ENCODE assay signal across 20 cellular contexts in genomic region chr20:45211569-45212474, GRCh38. TPM values are rescaled to one million over a fixed set of nuclear protein-coding genes. Genes with fewer than 3 reads are reported as not detected.
"Had no signal": no experiment of that assay in that cellular context is flagged by ENCODE, and none has a peak within 500 bp of the region (broad histone marks: within the 10 kb centered on the region; RNA-seq: fewer than 3 reads in every experiment).

No MANE protein-coding gene starts in this region.

- H3K4me1 Mint-ChIP-seq: activated naive CD4-positive, alpha-beta T cell treated with anti-CD3 and anti-CD28 coated beads, Interleukin-2, amount 10 ng/mL, durations not matched to agents 7 days and 5 days had no signal

- H3K9me3 Mint-ChIP-seq: activated naive CD4-positive, alpha-beta T cell treated with anti-CD3 and anti-CD28 coated beads, Interleukin-2, amount 10 ng/mL, durations not matched to agents 7 days and 5 days; activated T-helper 2 cell treated with anti-CD3 and anti-CD28 coated beads, Interferon-gamma antibody, Interleukin-2, Interleukin-4, amounts not matched to agents 10 μg/mL and 5 μg/mL and 100 μg/mL, durations not matched to agents 14 hours and 24 hours and 36 hours; stimulated activated naive CD8-positive, alpha-beta T cell treated with anti-CD3 and anti-CD28 coated beads, Interleukin-15, Interleukin-2, amounts not matched to agents 100 ng/mL and 50 ng/mL, for 24 hours had no signal

- H3K36me3 Mint-ChIP-seq: activated naive CD4-positive, alpha-beta T cell treated with anti-CD3 and anti-CD28 coated beads, Interleukin-2, amount 10 ng/mL, durations not matched to agents 7 days and 5 days had no signal

- H3K4me3 ChIP-seq: heart left ventricle, lower lobe of right lung, spleen, suprapubic skin had no signal

- H3K4me1 ChIP-seq: heart left ventricle, lower lobe of right lung, spleen, suprapubic skin had no signal

- H3K4me3 Mint-ChIP-seq: activated naive CD4-positive, alpha-beta T cell treated with anti-CD3 and anti-CD28 coated beads, Interleukin-2, amount 10 ng/mL, durations not matched to agents 7 days and 5 days; stimulated activated naive CD8-positive, alpha-beta T cell treated with anti-CD3 and anti-CD28 coated beads, Interleukin-15, Interleukin-2, amounts not matched to agents 100 ng/mL and 50 ng/mL, for 24 hours had no signal

- H3K36me3 ChIP-seq: heart left ventricle, lower lobe of right lung, spleen, suprapubic skin had no signal

- DNase-seq: activated CD4-positive, CD25-positive, alpha-beta regulatory T cell treated with anti-CD3 and anti-CD28 coated beads, Interleukin-2, amount 50 U/mL, for 72 hours; activated naive CD4-positive, alpha-beta T cell treated with anti-CD3 and anti-CD28 coated beads, Interleukin-2, amount 10 ng/mL, durations not matched to agents 7 days and 5 days; dermis blood vessel endothelial cell; foreskin melanocyte; heart left ventricle; left cardiac atrium; lower lobe of right lung; spleen; T1000; trophoblast cell had no signal

- H3K27ac ChIP-seq: epithelial cell of prostate, heart left ventricle, lower lobe of right lung, spleen, suprapubic skin had no signal

- H3K27ac Mint-ChIP-seq: activated naive CD4-positive, alpha-beta T cell treated with anti-CD3 and anti-CD28 coated beads, Interleukin-2, amount 10 ng/mL, durations not matched to agents 7 days and 5 days; activated T-helper 2 cell treated with anti-CD3 and anti-CD28 coated beads, Interferon-gamma antibody, Interleukin-2, Interleukin-4, amounts not matched to agents 10 μg/mL and 5 μg/mL and 100 μg/mL, durations not matched to agents 14 hours and 24 hours and 36 hours; stimulated activated naive CD8-positive, alpha-beta T cell treated with anti-CD3 and anti-CD28 coated beads, Interleukin-15, Interleukin-2, amounts not matched to agents 100 ng/mL and 50 ng/mL, for 24 hours had no signal

- H3K9me3 ChIP-seq: heart left ventricle, lower lobe of right lung, spleen, suprapubic skin had no signal

RNA-seq across cellular contexts. Expression of gene SEMG1, which starts 5.0 kb away (rescaled TPM):
- total RNA-seq: activated T-helper 2 cell treated with anti-CD3 and anti-CD28 coated beads, Interferon-gamma antibody, Interleukin-2, Interleukin-4, amounts not matched to agents 10 μg/mL and 5 μg/mL and 100 μg/mL, durations not matched to agents 14 hours and 24 hours and 36 hours; astrocyte; chondrocyte; dermis blood vessel endothelial cell; fibroblast of lung; heart left ventricle; left cardiac atrium; lower lobe of right lung; omental fat pad; pulmonary artery endothelial cell; sciatic nerve; suprapubic skin had no signal

RNA-seq across cellular contexts. Expression of gene SEMG2, which starts 9.4 kb away (rescaled TPM):
- total RNA-seq: activated T-helper 2 cell treated with anti-CD3 and anti-CD28 coated beads, Interferon-gamma antibody, Interleukin-2, Interleukin-4, amounts not matched to agents 10 μg/mL and 5 μg/mL and 100 μg/mL, durations not matched to agents 14 hours and 24 hours and 36 hours; astrocyte; chondrocyte; dermis blood vessel endothelial cell; fibroblast of lung; heart left ventricle; left cardiac atrium; lower lobe of right lung; omental fat pad; pulmonary artery endothelial cell; sciatic nerve; spleen had no signal

RNA-seq across cellular contexts. Expression of gene PI3, which starts 37.1 kb away (rescaled TPM):
- total RNA-seq: activated T-helper 2 cell treated with anti-CD3 and anti-CD28 coated beads, Interferon-gamma antibody, Interleukin-2, Interleukin-4, amounts not matched to agents 10 μg/mL and 5 μg/mL and 100 μg/mL, durations not matched to agents 14 hours and 24 hours and 36 hours; astrocyte; chondrocyte; dermis blood vessel endothelial cell; fibroblast of lung; pulmonary artery endothelial cell had no signal

RNA-seq across cellular contexts. Expression of gene SLPI, which starts 42.5 kb away (rescaled TPM):
- total RNA-seq: activated T-helper 2 cell treated with anti-CD3 and anti-CD28 coated beads, Interferon-gamma antibody, Interleukin-2, Interleukin-4, amounts not matched to agents 10 μg/mL and 5 μg/mL and 100 μg/mL, durations not matched to agents 14 hours and 24 hours and 36 hours; pulmonary artery endothelial cell had no signal
